In the genomic region with DNA sequence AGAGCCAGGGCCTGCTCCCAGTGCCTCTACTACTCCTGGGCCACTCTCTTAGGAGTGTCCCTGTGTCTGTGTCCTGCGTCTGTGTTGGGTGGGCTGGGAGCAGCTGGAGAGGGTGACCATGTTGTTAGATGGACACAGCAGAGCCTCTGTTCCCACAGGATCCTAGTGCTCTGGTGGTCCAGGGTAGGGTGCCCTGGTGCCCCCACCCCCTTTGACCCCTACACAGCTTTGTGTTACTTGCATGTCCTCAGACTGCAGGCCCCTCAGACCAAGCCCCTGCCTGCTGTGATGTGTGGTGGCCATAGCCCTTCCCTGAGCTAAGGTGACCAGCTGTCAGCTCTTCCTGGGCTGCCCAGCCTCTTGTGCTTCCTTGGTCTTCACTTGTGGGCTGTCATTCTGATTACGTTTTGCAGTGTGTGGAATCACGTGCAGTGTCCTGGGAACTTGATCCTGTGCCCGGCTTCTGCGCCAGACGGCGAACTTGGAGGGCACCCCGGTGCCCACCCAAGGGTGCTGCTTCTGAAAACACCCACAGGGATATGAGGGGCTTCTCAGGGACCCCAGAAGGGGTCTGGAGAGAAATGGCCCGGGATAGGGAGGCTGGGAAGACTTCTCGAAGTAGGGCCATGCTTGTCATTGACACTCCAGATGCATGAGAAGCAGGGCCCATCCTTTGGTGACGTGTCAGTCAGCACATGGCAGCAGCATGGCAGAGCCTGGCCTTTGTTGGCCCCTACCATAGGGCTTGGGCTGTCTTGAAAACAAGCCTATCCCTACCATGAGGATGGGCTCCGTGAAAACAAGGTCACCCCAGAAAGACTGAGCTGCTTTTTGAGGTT, we compare ENCODE assay signal across 9 cellular contexts. TPM values are rescaled to one million over a fixed set of nuclear protein-coding genes. Genes with fewer than 3 reads are reported as not detected.
A peak's percentile ranks its signal among the peaks of the same experiment; 100 is the strongest.
DNase-seq lines count a peak whose midpoint lies in the region; ATAC-seq, FAIRE-seq and TF ChIP-seq lines count a peak whose summit lies in the region.
"Had no signal": no experiment of that assay in that cellular context is flagged by ENCODE, and none has a peak within 500 bp of the region (broad histone marks: within the 10 kb centered on the region; RNA-seq: fewer than 3 reads in every experiment).

No MANE protein-coding gene starts in this region.

- H3K27me3 ChIP-seq in muscle layer of colon (ENCODE audit: control insufficient read depth in 1 of 2, insufficient read depth in 2 of 2, low read length in 2 of 2) = no peaks in the 10 kb centered on the region

- CTCF ChIA-PET in A549 (lab: Yijun Ruan, JAX) = no interaction called here

- H3K4me2 ChIP-seq in A549 = peak overlapping the region; percentile 92

- TF ChIP-seq EP300 in A549 (IDR thresholded peaks at IDR 0.05) = no peak

- H3K27ac ChIP-seq in A549 (peak overlapping the region in 1 of 2 experiments; percentile 96; a peak in 3 of 6 replicates), caudate nucleus (ENCODE audit: low read depth, low read length) (peak overlapping the region; percentile 54), muscle layer of colon (ENCODE audit: low read depth, low read length) (no peak overlapping the region)

- TF ChIP-seq CTCF in A549 (IDR thresholded peaks at IDR 0.05) = no peak

- POLR2A ChIA-PET in A549 (lab: Yijun Ruan, JAX) = no interaction called here

- H3K27me3 Mint-ChIP-seq in IgD-negative memory B cell = no peaks in the 10 kb centered on the region

- H3K36me3 ChIP-seq in muscle layer of colon (ENCODE audit: insufficient read depth, low read length) = peaks cover 5% of the 10 kb centered on the region

- H3K4me1 ChIP-seq in A549 = peaks cover 12% of the 10 kb centered on the region
- peaks cover 17% of the 10 kb centered on the region for H3K4me1 ChIP-seq in muscle layer of colon (ENCODE audit: insufficient read depth, low read length)

- peaks cover 21 to 30% (median 28%) of the 10 kb centered on the region in 3 donors for H3K4me1 Mint-ChIP-seq in IgD-negative memory B cell

- H3K4me3 ChIP-seq in A549 (no peak overlapping the region), muscle layer of colon (ENCODE audit: low read depth in 1 of 2, low read length in 2 of 2) (peak overlapping the region; percentile 94 to 95)

- H3K9me3 ChIP-seq in A549 (no peaks in the 10 kb centered on the region), muscle layer of colon (ENCODE audit: low read length) (no peaks in the 10 kb centered on the region)

- TF ChIP-seq RAD21 in A549 (conservative IDR thresholded peaks at IDR 0.05 in 1 of 2, IDR thresholded peaks at IDR 0.05 in 1 of 2) = no peak

- no peak for ATAC-seq in A549
- no peak for ATAC-seq in HG02798 (IDR thresholded peaks at IDR 0.05; ENCODE audit: poor library complexity, unreplicated experiment)
- no peak for ATAC-seq in HG03432 (IDR thresholded peaks at IDR 0.05; ENCODE audit: unreplicated experiment)
- ATAC-seq in GM21447 (IDR thresholded peaks at IDR 0.05; ENCODE audit: unreplicated experiment) = no peak

- H3K4me3 Mint-ChIP-seq in IgD-negative memory B cell = peak overlapping the region; percentile 83 to 97 (median 94)

- peak overlapping the region; percentile 59 to 93 (median 85) for H3K27ac Mint-ChIP-seq in IgD-negative memory B cell

- no peak for DNase-seq in A549 (ENCODE audit: low read depth in 1 of 2, low spot score in 1 of 2)
- DNase-seq in caudate nucleus (lab: John Stamatoyannopoulos, UW) = no peak
- no peak for DNase-seq in NCI-H1105 treated with DMSO at 0.1 percent for 48 hours (lab: John Stamatoyannopoulos, UW)

- H3K36me3 Mint-ChIP-seq in IgD-negative memory B cell = no peaks in the 10 kb centered on the region

- TF ChIP-seq POLR2A in A549 (IDR thresholded peaks at IDR 0.05; ENCODE audit: low read length) = no peak

- H3K9me3 Mint-ChIP-seq in IgD-negative memory B cell = no peaks in the 10 kb centered on the region

- H3K9ac ChIP-seq in muscle layer of colon (ENCODE audit: low read length) = peak overlapping the region; percentile 82

- no peak for FAIRE-seq in A549 (lab: Jason Lieb, UNC)
- FAIRE-seq: TTC549 had no signal

- WGBS in A549 (ENCODE audit: missing lambda C conversion rate) = 93% methylated on average over 10 of the region's 12 CpGs

TF ChIP-seq in A549, 52 proteins besides CTCF, POLR2A, EP300 and RAD21:
- no peak for TF ChIP-seq NFE2L2 (conservative IDR thresholded peaks at IDR 0.05; ENCODE audit: low read length)
- TF ChIP-seq GATA3 (IDR thresholded peaks at IDR 0.05; ENCODE audit: borderline replicate concordance) = no peak
- TF ChIP-seq MAFK (IDR thresholded peaks at IDR 0.05; ENCODE audit: partially characterized antibody) = no peak
- no peak for TF ChIP-seq JUN (IDR thresholded peaks at IDR 0.05)
- TF ChIP-seq, protein P1, sequence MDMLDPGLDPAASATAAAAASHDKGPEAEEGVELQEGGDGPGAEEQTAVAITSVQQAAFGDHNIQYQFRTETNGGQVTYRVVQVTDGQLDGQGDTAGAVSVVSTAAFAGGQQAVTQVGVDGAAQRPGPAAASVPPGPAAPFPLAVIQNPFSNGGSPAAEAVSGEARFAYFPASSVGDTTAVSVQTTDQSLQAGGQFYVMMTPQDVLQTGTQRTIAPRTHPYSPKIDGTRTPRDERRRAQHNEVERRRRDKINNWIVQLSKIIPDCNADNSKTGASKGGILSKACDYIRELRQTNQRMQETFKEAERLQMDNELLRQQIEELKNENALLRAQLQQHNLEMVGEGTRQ (IDR thresholded peaks at IDR 0.05) = no peak
- TF ChIP-seq NPAS2 (CRISPR knock-in tag; IDR thresholded peaks at IDR 0.05; ENCODE audit: borderline replicate concordance) = no peak
- TF ChIP-seq TP53 (CRISPR knock-in tag; IDR thresholded peaks at IDR 0.05) = no peak
- TF ChIP-seq, protein P2, sequence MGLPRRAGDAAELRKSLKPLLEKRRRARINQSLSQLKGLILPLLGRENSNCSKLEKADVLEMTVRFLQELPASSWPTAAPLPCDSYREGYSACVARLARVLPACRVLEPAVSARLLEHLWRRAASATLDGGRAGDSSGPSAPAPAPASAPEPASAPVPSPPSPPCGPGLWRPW (IDR thresholded peaks at IDR 0.05) = no peak
- no peak for TF ChIP-seq CBX2 (IDR thresholded peaks at IDR 0.05; ENCODE audit: borderline replicate concordance, low read depth)
- TF ChIP-seq, protein P3, sequence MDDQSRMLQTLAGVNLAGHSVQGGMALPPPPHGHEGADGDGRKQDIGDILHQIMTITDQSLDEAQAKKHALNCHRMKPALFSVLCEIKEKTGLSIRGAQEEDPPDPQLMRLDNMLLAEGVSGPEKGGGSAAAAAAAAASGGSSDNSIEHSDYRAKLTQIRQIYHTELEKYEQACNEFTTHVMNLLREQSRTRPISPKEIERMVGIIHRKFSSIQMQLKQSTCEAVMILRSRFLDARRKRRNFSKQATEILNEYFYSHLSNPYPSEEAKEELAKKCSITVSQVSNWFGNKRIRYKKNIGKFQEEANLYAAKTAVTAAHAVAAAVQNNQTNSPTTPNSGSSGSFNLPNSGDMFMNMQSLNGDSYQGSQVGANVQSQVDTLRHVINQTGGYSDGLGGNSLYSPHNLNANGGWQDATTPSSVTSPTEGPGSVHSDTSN (IDR thresholded peaks at IDR 0.05) = no peak
- no peak for TF ChIP-seq TFCP2L1 (CRISPR knock-in tag; IDR thresholded peaks at IDR 0.05)
- TF ChIP-seq, protein P4, sequence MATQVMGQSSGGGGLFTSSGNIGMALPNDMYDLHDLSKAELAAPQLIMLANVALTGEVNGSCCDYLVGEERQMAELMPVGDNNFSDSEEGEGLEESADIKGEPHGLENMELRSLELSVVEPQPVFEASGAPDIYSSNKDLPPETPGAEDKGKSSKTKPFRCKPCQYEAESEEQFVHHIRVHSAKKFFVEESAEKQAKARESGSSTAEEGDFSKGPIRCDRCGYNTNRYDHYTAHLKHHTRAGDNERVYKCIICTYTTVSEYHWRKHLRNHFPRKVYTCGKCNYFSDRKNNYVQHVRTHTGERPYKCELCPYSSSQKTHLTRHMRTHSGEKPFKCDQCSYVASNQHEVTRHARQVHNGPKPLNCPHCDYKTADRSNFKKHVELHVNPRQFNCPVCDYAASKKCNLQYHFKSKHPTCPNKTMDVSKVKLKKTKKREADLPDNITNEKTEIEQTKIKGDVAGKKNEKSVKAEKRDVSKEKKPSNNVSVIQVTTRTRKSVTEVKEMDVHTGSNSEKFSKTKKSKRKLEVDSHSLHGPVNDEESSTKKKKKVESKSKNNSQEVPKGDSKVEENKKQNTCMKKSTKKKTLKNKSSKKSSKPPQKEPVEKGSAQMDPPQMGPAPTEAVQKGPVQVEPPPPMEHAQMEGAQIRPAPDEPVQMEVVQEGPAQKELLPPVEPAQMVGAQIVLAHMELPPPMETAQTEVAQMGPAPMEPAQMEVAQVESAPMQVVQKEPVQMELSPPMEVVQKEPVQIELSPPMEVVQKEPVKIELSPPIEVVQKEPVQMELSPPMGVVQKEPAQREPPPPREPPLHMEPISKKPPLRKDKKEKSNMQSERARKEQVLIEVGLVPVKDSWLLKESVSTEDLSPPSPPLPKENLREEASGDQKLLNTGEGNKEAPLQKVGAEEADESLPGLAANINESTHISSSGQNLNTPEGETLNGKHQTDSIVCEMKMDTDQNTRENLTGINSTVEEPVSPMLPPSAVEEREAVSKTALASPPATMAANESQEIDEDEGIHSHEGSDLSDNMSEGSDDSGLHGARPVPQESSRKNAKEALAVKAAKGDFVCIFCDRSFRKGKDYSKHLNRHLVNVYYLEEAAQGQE (IDR thresholded peaks at IDR 0.05) = no peak
TF ChIP-seq in A549: peak in this region for 0.

RNA-seq across cellular contexts. Expression of a gene that starts 1.5 kb away (rescaled TPM):
- polyA plus RNA-seq in A549 (2011; rRNA removed) = 13.2 and 15.0 TPM in 2 replicates
- polyA plus RNA-seq in A549 (2012; cell fraction: cytosol; rRNA removed) = 22.7 and 28.4 TPM in 2 replicates
- polyA plus RNA-seq in A549 (2012; cell fraction: nucleus; rRNA removed) = 29.8 and 35.2 TPM in 2 replicates
- polyA plus RNA-seq in A549 (2017; fragmentation: RNase III; extraction: RNeasy Plus Mini Kit Qiagen cat#74134 plus additional on column Dnase treatment) = 13.5 to 14.1 TPM (median 13.8 TPM) in 3 replicates
- 28.0 and 38.6 TPM in 2 replicates for polyA minus RNA-seq in A549 (2011; rRNA and poly(A)+ RNA removed)
- polyA plus RNA-seq in IgD-negative memory B cell = 44.5 TPM

RNA-seq across cellular contexts. Expression of a gene that starts 5.8 kb away (rescaled TPM):
- polyA plus RNA-seq in A549 (2011; rRNA removed) (0.81 and 1.1 TPM in 2 replicates), A549 (2017; fragmentation: RNase III; extraction: RNeasy Plus Mini Kit Qiagen cat#74134 plus additional on column Dnase treatment) (1.2 to 2.1 TPM (median 1.9 TPM) in 3 replicates), IgD-negative memory B cell (0.16 TPM)
- polyA plus RNA-seq in A549 (2012; cell fraction: cytosol; rRNA removed) = 1.9 and 2.2 TPM in 2 replicates
- polyA plus RNA-seq in A549 (2012; cell fraction: nucleus; rRNA removed) = 10.6 and 13.2 TPM in 2 replicates
- polyA minus RNA-seq in A549 (2011; rRNA and poly(A)+ RNA removed) = 1.1 and 2.8 TPM in 2 replicates

RNA-seq across cellular contexts. Expression of a gene that starts 57.6 kb away (rescaled TPM):
- polyA plus RNA-seq in A549 (2011; rRNA removed) (18.1 and 18.7 TPM in 2 replicates), A549 (2017; fragmentation: RNase III; extraction: RNeasy Plus Mini Kit Qiagen cat#74134 plus additional on column Dnase treatment) (20.6 to 22.1 TPM (median 21.3 TPM) in 3 replicates), IgD-negative memory B cell (4.8 TPM)
- polyA plus RNA-seq in A549 (2012; cell fraction: cytosol; rRNA removed) = 15.6 and 16.4 TPM in 2 replicates
- 65.3 and 77.7 TPM in 2 replicates for polyA plus RNA-seq in A549 (2012; cell fraction: nucleus; rRNA removed)
- 16.5 and 20.6 TPM in 2 replicates for polyA minus RNA-seq in A549 (2011; rRNA and poly(A)+ RNA removed)
